13 cellular contexts compared by ENCODE assay signal in the genomic region with DNA sequence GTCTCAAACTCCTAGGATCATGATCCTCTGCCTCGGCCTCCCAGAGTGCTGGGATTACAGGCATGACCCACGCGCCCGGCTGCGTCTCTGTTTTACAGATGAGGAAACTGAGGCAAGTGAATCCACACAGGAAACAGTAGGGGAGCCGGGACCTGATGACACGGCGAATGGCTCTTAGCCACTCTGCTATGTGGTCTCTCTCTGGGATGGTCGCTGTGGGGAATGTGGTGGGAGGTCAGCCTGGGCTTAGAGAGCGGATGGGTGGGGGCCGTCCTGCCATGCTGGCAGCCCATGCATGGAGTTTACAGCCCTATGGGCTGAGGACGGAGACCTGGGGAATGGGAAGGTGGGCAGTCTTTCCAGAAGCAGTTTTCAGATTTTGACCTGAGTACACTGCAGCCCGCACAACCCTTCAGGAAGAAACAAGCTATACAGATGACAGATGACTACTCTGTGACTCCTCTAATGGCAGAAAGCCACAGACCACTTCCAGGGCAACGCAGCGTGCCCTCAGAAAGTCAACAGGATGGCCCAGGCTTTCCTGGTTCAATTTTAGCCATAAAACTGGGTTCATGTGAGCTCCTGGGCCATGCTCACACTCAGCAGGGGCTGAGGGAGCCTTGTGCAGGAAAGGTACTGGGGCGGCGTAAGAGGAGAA.
DNase-seq lines count a peak whose midpoint lies in the region; ATAC-seq and TF ChIP-seq lines count a peak whose summit lies in the region.
"Had no signal": no experiment of that assay in that cellular context is flagged by ENCODE, and none has a peak within 500 bp of the region (broad histone marks: within the 10 kb centered on the region; RNA-seq: fewer than 3 reads in every experiment).

No MANE protein-coding gene starts in this region.

- no peak overlapping the region for H4K8ac ChIP-seq in neuronal stem cell (ENCODE audit: low read depth, low read length)

- peaks cover 2% of the 10 kb centered on the region for H3K36me3 Mint-ChIP-seq in activated CD4-positive, alpha-beta memory T cell treated with anti-CD3 and anti-CD28 coated beads for 36 hours
- peaks cover 5% of the 10 kb centered on the region for H3K36me3 Mint-ChIP-seq in nephron progenitor cell (ENCODE audit: low read depth)

- H3K14ac ChIP-seq in neuronal stem cell (ENCODE audit: low read length): no peak overlapping the region

- intact Hi-C loops in activated CD4-positive, alpha-beta memory T cell treated with anti-CD3 and anti-CD28 coated beads for 36 hours (cut with micrococcal nuclease): no loop called here

- POLR2A ChIA-PET in activated CD4-positive, alpha-beta memory T cell treated with anti-CD3 and anti-CD28 coated beads for 36 hours (lab: Charles Lee): no interaction called here

- peaks cover 9% of the 10 kb centered on the region for H3K4me1 Mint-ChIP-seq in activated CD4-positive, alpha-beta memory T cell treated with anti-CD3 and anti-CD28 coated beads for 36 hours (ENCODE audit: low read depth)
- H3K4me1 Mint-ChIP-seq in nephron progenitor cell: peaks cover 3% of the 10 kb centered on the region

- H3K4me3 Mint-ChIP-seq in activated CD4-positive, alpha-beta memory T cell treated with anti-CD3 and anti-CD28 coated beads for 36 hours: no peak overlapping the region
- H3K4me3 Mint-ChIP-seq in nephron progenitor cell: no peak overlapping the region
- H3K4me3 Mint-ChIP-seq: brain; CD4-positive, alpha-beta memory T cell had no signal

- WGBS in neuronal stem cell (ENCODE audit: extremely low coverage in 2 of 2, insufficient read length in 2 of 2, insufficient replicate concordance in 1 of 2), 2 donors: no CpG with 5 or more reads among the region's 17 CpGs

- H2AFZ ChIP-seq in neuronal stem cell (ENCODE audit: low read length): no peak overlapping the region

- no peaks in the 10 kb centered on the region for H3K9me3 Mint-ChIP-seq in activated CD4-positive, alpha-beta memory T cell treated with anti-CD3 and anti-CD28 coated beads for 36 hours
- no peaks in the 10 kb centered on the region for H3K9me3 Mint-ChIP-seq in nephron progenitor cell
- H3K9me3 Mint-ChIP-seq: brain; CD4-positive, alpha-beta memory T cell had no signal

- H3K9me3 ChIP-seq in neuronal stem cell (replicated peaks in 1 of 2; ENCODE audit: control insufficient read depth in 2 of 2, insufficient read depth in 1 of 2, low read depth in 1 of 2, low read length in 2 of 2): no peaks in the 10 kb centered on the region

- H3K23ac ChIP-seq in neuronal stem cell (ENCODE audit: low read depth, low read length, poor library complexity): no peak overlapping the region

- no peaks in the 10 kb centered on the region for H3K27me3 Mint-ChIP-seq in activated CD4-positive, alpha-beta memory T cell treated with anti-CD3 and anti-CD28 coated beads for 36 hours
- peaks cover under 1% of the 10 kb centered on the region for H3K27me3 Mint-ChIP-seq in nephron progenitor cell (ENCODE audit: low read depth, poor library complexity)
- H3K27me3 Mint-ChIP-seq: brain; CD4-positive, alpha-beta memory T cell had no signal

- H3K27ac ChIP-seq in neuronal stem cell (replicated peaks; ENCODE audit: low read length): no peak overlapping the region

- no peak overlapping the region for H4K91ac ChIP-seq in neuronal stem cell (ENCODE audit: low read depth, low read length, poor library complexity)

- H3K27me3 ChIP-seq in neuronal stem cell (ENCODE audit: control insufficient read depth in 3 of 3, insufficient read depth in 3 of 3, low read depth in 1 of 3, low read length in 3 of 3): no peaks in the 10 kb centered on the region

- H3K18ac ChIP-seq in neuronal stem cell (ENCODE audit: low read length): no peak overlapping the region

- H3K36me3 ChIP-seq in neuronal stem cell (replicated peaks in 1 of 2; ENCODE audit: control insufficient read depth in 2 of 2, insufficient read depth in 2 of 2, low read length in 2 of 2): no peaks in the 10 kb centered on the region

- no peak overlapping the region for H3K9ac ChIP-seq in neuronal stem cell (ENCODE audit: low read depth, low read length, poor library complexity)

- no peak overlapping the region for H3K27ac Mint-ChIP-seq in activated CD4-positive, alpha-beta memory T cell treated with anti-CD3 and anti-CD28 coated beads for 36 hours
- no peak overlapping the region for H3K27ac Mint-ChIP-seq in nephron progenitor cell

- no peak overlapping the region for H3K4ac ChIP-seq in neuronal stem cell (ENCODE audit: low read length)

- H3K4me2 ChIP-seq in neuronal stem cell (ENCODE audit: insufficient read depth, low read length, poor library complexity, severe bottlenecking): no peak overlapping the region

- H3K4me3 ChIP-seq in AG10803 (ENCODE audit: low read length): no peak overlapping the region
- no peak overlapping the region for H3K4me3 ChIP-seq in neuronal stem cell (ENCODE audit: low read length in 2 of 2)

- ATAC-seq in GM18520 (IDR thresholded peaks at IDR 0.05; ENCODE audit: unreplicated experiment): no peak
- ATAC-seq: HepG2 had no signal

- H2BK15ac ChIP-seq in neuronal stem cell (ENCODE audit: low read length): no peak overlapping the region

- H2BK12ac ChIP-seq in neuronal stem cell (ENCODE audit: low read length): no peak overlapping the region

- H2AK5ac ChIP-seq in neuronal stem cell (ENCODE audit: low read depth, low read length): no peak overlapping the region

- H2BK120ac ChIP-seq in neuronal stem cell (ENCODE audit: low read depth, low read length): no peak overlapping the region

- no peak overlapping the region for H2BK5ac ChIP-seq in neuronal stem cell (ENCODE audit: low read length)

- CTCF ChIA-PET in activated CD4-positive, alpha-beta memory T cell treated with anti-CD3 and anti-CD28 coated beads for 36 hours (lab: Charles Lee): no interaction called here

- peaks cover under 1 to 5% of the 10 kb centered on the region in 2 donors for H3K4me1 ChIP-seq in neuronal stem cell (ENCODE audit: control insufficient read depth in 2 of 2, insufficient read depth in 1 of 2, low read depth in 1 of 2, low read length in 2 of 2)

- H3K79me1 ChIP-seq in neuronal stem cell (ENCODE audit: low read depth, low read length): peaks cover 2% of the 10 kb centered on the region

- DNase-seq in AG10803 (ENCODE audit: low read depth) (peak; percentile 30), HCEC 1CT (peak; percentile 76), hepatic stellate cell (ENCODE audit: low spot score) (peak; percentile 62), neuronal stem cell (ENCODE audit: low spot score) (no peak), nephron progenitor cell (no peak), COLO668 (lab: John Stamatoyannopoulos, UW; ENCODE audit: unreplicated experiment) (no peak)
- DNase-seq in activated CD4-positive, alpha-beta memory T cell treated with anti-CD3 and anti-CD28 coated beads for 36 hours: peak; percentile 36
- DNase-seq: CD4-positive, alpha-beta memory T cell; NCI-H1930; stimulated activated CD4-positive, alpha-beta T cell treated with anti-CD3 and anti-CD28 coated beads, Interleukin-4, amount 100 ng/mL, for 4 hours had no signal

- TF ChIP-seq CTCF in AG10803 (conservative IDR thresholded peaks at IDR 0.05; ENCODE audit: low read length) (no peak), nephron progenitor cell (IDR thresholded peaks at IDR 0.05) (no peak)

Comparison
In these comparisons a context has a peak if more than half of its experiments do, and no peak if none do; other contexts are left out.
1. DNase-seq: peak in AG10803 (single experiment), HCEC 1CT (single experiment), activated CD4-positive, alpha-beta memory T cell treated with anti-CD3 and anti-CD28 coated beads for 36 hours (single experiment) and hepatic stellate cell (single experiment); none in neuronal stem cell (single experiment), nephron progenitor cell (single experiment) and COLO668 (single experiment).